ENCODE assay signal across 21 cellular contexts in genomic region chr20:35002426-35003210, GRCh38. TPM values are rescaled to one million over a fixed set of nuclear protein-coding genes. Genes with fewer than 3 reads are reported as not detected.
DNase-seq lines count a peak whose midpoint lies in the region; ATAC-seq and TF ChIP-seq lines count a peak whose summit lies in the region.
"Had no signal": no experiment of that assay in that cellular context is flagged by ENCODE, and none has a peak within 500 bp of the region (broad histone marks: within the 10 kb centered on the region; RNA-seq: fewer than 3 reads in every experiment).

No MANE protein-coding gene starts in this region.

- no peaks in the 10 kb centered on the region for H3K4me1 Mint-ChIP-seq in Calu3 (ENCODE audit: low read depth, unreplicated experiment)
- H3K4me1 Mint-ChIP-seq: activated naive CD4-positive, alpha-beta T cell treated with anti-CD3 and anti-CD28 coated beads, Interleukin-2, amount 50 U/mL, for 24 hours had no signal

- no peak overlapping the region for H3K27ac ChIP-seq in RWPE2 (ENCODE audit: poor library complexity, severe bottlenecking)
- no peak overlapping the region for H3K27ac ChIP-seq in osteoblast (ENCODE audit: low read depth, low read length)
- H3K27ac ChIP-seq: KMS-11, parathyroid adenoma had no signal

- no peak overlapping the region for H2AFZ ChIP-seq in osteoblast (ENCODE audit: low read length)
- H2AFZ ChIP-seq: parathyroid adenoma had no signal

- H3K36me3 ChIP-seq in RWPE2 (ENCODE audit: low read depth) (peaks cover 83% of the 10 kb centered on the region), osteoblast (ENCODE audit: insufficient read depth, low read length) (peaks cover 83% of the 10 kb centered on the region)

- no peaks in the 10 kb centered on the region for H3K27me3 Mint-ChIP-seq in Calu3 (ENCODE audit: unreplicated experiment)
- H3K27me3 Mint-ChIP-seq: activated naive CD4-positive, alpha-beta T cell treated with anti-CD3 and anti-CD28 coated beads, Interleukin-2, amount 50 U/mL, for 24 hours; effector memory CD8-positive, alpha-beta T cell; naive thymus-derived CD4-positive, alpha-beta T cell; T-cell had no signal

- CTCF ChIA-PET in Calu3 (lab: Charles Lee): interaction anchor here (1.4 kb wide), 1 partner anchor 129 kb away, joined by 5 read pairs; no protein-coding TSS in a partner anchor

- H3K4me3 ChIP-seq in RWPE2 (ENCODE audit: severe bottlenecking): no peak overlapping the region
- no peak overlapping the region for H3K4me3 ChIP-seq in osteoblast (ENCODE audit: insufficient read depth, low read length)

- H3K36me3 Mint-ChIP-seq in Calu3 (ENCODE audit: insufficient read depth, unreplicated experiment): peaks cover 80% of the 10 kb centered on the region

- H3K79me2 ChIP-seq in osteoblast (ENCODE audit: insufficient read depth, low read length): no peaks in the 10 kb centered on the region
- H3K79me2 ChIP-seq: parathyroid adenoma had no signal

- H3K4me2 ChIP-seq in osteoblast (ENCODE audit: insufficient read depth, low read length): no peak overlapping the region
- H3K4me2 ChIP-seq: KMS-11 had no signal

- H3K27me3 ChIP-seq in RWPE2 (ENCODE audit: insufficient read depth, poor library complexity, severe bottlenecking) (no peaks in the 10 kb centered on the region), osteoblast (ENCODE audit: insufficient read depth, low read length) (no peaks in the 10 kb centered on the region)

- TF ChIP-seq CTCF in Calu3 (IDR thresholded peaks at IDR 0.05; ENCODE audit: unreplicated experiment): no peak
- TF ChIP-seq CTCF in RWPE2 (IDR thresholded peaks at IDR 0.05; ENCODE audit: poor library complexity, severe bottlenecking): peak; percentile 26
- no peak for TF ChIP-seq CTCF in osteoblast (IDR thresholded peaks at IDR 0.05; ENCODE audit: extremely low read depth, low read depth, low read length)

- no peak for DNase-seq in Calu3
- DNase-seq in RWPE2 (ENCODE audit: low spot score): peak; percentile 79
- peak; percentile 5 for DNase-seq in left cardiac atrium
- DNase-seq in osteoblast (ENCODE audit: insufficient read length, low spot score, missing footprints): peak; percentile 66
- DNase-seq in mucosa of gallbladder (ENCODE audit: low spot score): no peak
- DNase-seq in activated T-cell treated with anti-CD3 and anti-CD28 coated beads, Interleukin-2, amount 50 U/mL, for 48 hours: no peak
- no peak for DNase-seq in DMS 273 (lab: John Stamatoyannopoulos, UW; ENCODE audit: unreplicated experiment)
- DNase-seq: activated CD8-positive, alpha-beta memory T cell treated with anti-CD3 and anti-CD28 coated beads for 24 hours; DMS 273 treated with DMSO at 0.1 percent for 48 hours; effector memory CD8-positive, alpha-beta T cell; mesendoderm; naive thymus-derived CD4-positive, alpha-beta T cell; NCI-H1694; OCI-M1; SIG-M5; stimulated activated CD4-positive, alpha-beta T cell treated with anti-CD3 and anti-CD28 coated beads, Interleukin-1b, Interleukin-23, amount 100 ng/mL, for 48 hours had no signal

- no peak overlapping the region for H3K4me3 Mint-ChIP-seq in Calu3 (ENCODE audit: low read depth, unreplicated experiment)
- H3K4me3 Mint-ChIP-seq: activated naive CD4-positive, alpha-beta T cell treated with anti-CD3 and anti-CD28 coated beads, Interleukin-2, amount 50 U/mL, for 24 hours; effector memory CD8-positive, alpha-beta T cell; naive thymus-derived CD4-positive, alpha-beta T cell; T-cell had no signal

- no peak overlapping the region for H3K27ac Mint-ChIP-seq in Calu3 (ENCODE audit: unreplicated experiment)
- H3K27ac Mint-ChIP-seq: activated naive CD4-positive, alpha-beta T cell treated with anti-CD3 and anti-CD28 coated beads, Interleukin-2, amount 50 U/mL, for 24 hours; T-cell had no signal

- ATAC-seq in RWPE2 (ENCODE audit: low read depth): no peak
- ATAC-seq in left cardiac atrium: peak in 1 of 2 donors; percentile 5
- no peak for ATAC-seq in HG03565 (IDR thresholded peaks at IDR 0.05; ENCODE audit: unreplicated experiment)
- ATAC-seq: effector memory CD8-positive, alpha-beta T cell; naive thymus-derived CD4-positive, alpha-beta T cell; T-cell had no signal

- no peaks in the 10 kb centered on the region for H3K9me3 Mint-ChIP-seq in Calu3 (ENCODE audit: low read depth, unreplicated experiment)
- H3K9me3 Mint-ChIP-seq: activated naive CD4-positive, alpha-beta T cell treated with anti-CD3 and anti-CD28 coated beads, Interleukin-2, amount 50 U/mL, for 24 hours; effector memory CD8-positive, alpha-beta T cell; T-cell had no signal

- H4K20me1 ChIP-seq in osteoblast (ENCODE audit: insufficient read depth, low read length): peaks cover 30% of the 10 kb centered on the region

- H3K9me3 ChIP-seq in RWPE2 (ENCODE audit: severe bottlenecking) (no peaks in the 10 kb centered on the region), osteoblast (ENCODE audit: low read depth, low read length) (no peaks in the 10 kb centered on the region)

- intact Hi-C loops in Calu3 (cut with micrococcal nuclease; ENCODE audit: unreplicated experiment) (no loop called here), left cardiac atrium (cut with DNase I) (no loop called here)

- H3K4me1 ChIP-seq in RWPE2 (ENCODE audit: insufficient read depth, poor library complexity, severe bottlenecking) (no peaks in the 10 kb centered on the region), osteoblast (ENCODE audit: insufficient read depth, low read length) (no peaks in the 10 kb centered on the region)
- H3K4me1 ChIP-seq: parathyroid adenoma had no signal

- BruUV-seq in Calu3 (replicated peaks; lab: Mats Ljungman, UMichigan): TSS peak; percentile 47

RNA-seq across cellular contexts. Expression of gene MYH7B, which starts 47.0 kb away (rescaled TPM):
- 0.52 and 0.73 TPM in 2 replicates for total RNA-seq in Calu3 (2022)
- 10 to 100 TPM; 82.3 to 89.0 TPM for total RNA-seq in left cardiac atrium
- 0.29 and 0.36 TPM in 2 replicates for total RNA-seq in osteoblast
- total RNA-seq in mucosa of gallbladder: 1.4 TPM

RNA-seq across cellular contexts. Expression of gene GSS, which starts 47.0 kb away (rescaled TPM):
- total RNA-seq in Calu3 (2022): 110 and 116 TPM in 2 replicates
- total RNA-seq in left cardiac atrium: 10 to 100 TPM; 20.1 to 27.2 TPM
- total RNA-seq in osteoblast: 54.6 and 58.3 TPM in 2 replicates
- total RNA-seq in mucosa of gallbladder: 50.0 TPM

Comparison
In these comparisons a context has a peak if more than half of its experiments do, and no peak if none do; other contexts are left out.
1. DNase-seq: peak in RWPE2 (single experiment), left cardiac atrium (single experiment) and osteoblast (single experiment); none in Calu3 (single experiment), mucosa of gallbladder (single experiment), activated T-cell treated with anti-CD3 and anti-CD28 coated beads, Interleukin-2, amount 50 U/mL, for 48 hours (0 of 2) and DMS 273 (single experiment).
2. RNA of gene MYH7B, which starts 47.0 kb away (total RNA-seq): 82.3 to 89.0 TPM in left cardiac atrium; 1.4 TPM in mucosa of gallbladder (single experiment), 0.52 to 0.73 TPM in Calu3 and 0.29 to 0.36 TPM in osteoblast; every median in the first group is over 10 times any median in the second.